2 cellular contexts compared by ENCODE assay signal in the genomic region with DNA sequence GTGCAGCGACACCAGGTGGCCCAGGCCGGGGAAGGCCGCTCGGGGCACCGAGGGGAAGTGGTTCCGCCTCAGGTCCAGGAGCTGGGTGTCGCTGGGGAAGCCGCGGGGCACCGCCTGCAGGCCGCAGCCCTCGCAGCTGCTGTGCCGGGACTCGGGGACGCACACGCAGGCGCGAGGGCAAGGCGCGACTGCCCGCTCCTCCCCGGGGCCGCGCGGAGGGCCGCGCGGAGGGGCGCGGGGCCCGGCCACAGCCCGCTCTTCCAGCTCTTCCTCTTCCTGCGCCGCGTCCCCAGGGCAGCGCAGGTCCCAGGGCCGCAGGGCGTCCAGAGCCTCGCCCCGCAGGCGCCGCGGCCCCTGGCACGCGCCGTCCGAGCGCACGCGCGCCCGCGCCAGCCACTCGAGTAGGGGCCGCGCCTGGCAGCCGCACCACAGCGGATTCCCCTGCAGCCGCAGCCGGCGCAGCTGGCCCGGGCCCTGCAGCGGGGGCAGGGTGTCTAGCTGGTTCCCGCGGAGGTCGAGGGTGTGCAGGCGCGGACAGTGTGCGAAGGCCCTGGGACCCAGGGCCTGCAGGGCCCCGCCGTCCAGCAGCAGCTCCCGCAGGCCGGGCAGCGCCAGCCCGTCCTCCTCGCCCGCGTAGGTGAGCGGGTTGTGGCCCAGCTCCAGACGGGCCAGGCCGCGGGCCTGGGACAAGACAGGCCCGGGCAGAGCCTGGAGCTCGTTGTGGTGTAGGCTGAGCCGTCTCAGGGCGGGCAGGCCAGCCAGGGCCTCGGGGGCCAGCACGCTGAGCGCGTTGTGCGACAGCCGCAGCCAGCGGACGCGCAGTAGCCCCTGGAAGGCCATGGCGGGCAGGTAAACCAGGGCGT.
TF ChIP-seq lines count a peak whose summit lies in the region.

No MANE protein-coding gene starts in this region.

TF ChIP-seq in SK-N-SH, 30 proteins besides CTCF, POLR2A, EP300 and RAD21 (continued from another document):
- TF ChIP-seq TEAD4 (IDR thresholded peaks at IDR 0.05; ENCODE audit: borderline replicate concordance, insufficient read depth) (no peak), MEF2A (IDR thresholded peaks at IDR 0.05; ENCODE audit: borderline replicate concordance, low read depth) (no peak)

TF ChIP-seq in SK-N-SH treated with all-trans-retinoic acid at 6 μM for 48 hours, 23 proteins besides CTCF, POLR2A, EP300 and RAD21 (continued from another document):
- TF ChIP-seq, protein P1, sequence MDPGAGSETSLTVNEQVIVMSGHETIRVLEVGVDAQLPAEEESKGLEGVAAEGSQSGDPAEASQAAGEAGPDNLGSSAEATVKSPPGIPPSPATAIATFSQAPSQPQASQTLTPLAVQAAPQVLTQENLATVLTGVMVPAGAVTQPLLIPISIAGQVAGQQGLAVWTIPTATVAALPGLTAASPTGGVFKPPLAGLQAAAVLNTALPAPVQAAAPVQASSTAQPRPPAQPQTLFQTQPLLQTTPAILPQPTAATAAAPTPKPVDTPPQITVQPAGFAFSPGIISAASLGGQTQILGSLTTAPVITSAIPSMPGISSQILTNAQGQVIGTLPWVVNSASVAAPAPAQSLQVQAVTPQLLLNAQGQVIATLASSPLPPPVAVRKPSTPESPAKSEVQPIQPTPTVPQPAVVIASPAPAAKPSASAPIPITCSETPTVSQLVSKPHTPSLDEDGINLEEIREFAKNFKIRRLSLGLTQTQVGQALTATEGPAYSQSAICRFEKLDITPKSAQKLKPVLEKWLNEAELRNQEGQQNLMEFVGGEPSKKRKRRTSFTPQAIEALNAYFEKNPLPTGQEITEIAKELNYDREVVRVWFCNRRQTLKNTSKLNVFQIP (CRISPR knock-in tag; IDR thresholded peaks at IDR 0.05; ENCODE audit: borderline replicate concordance, low read depth) = no peak
- TF ChIP-seq TOX (CRISPR knock-in tag; IDR thresholded peaks at IDR 0.05; ENCODE audit: borderline replicate concordance) = no peak
- no peak for TF ChIP-seq BACH2 (CRISPR knock-in tag; IDR thresholded peaks at IDR 0.05; ENCODE audit: borderline replicate concordance)
TF ChIP-seq in SK-N-SH treated with all-trans-retinoic acid at 6 μM for 48 hours: peak in this region for 0.
